Comparison of ENCODE assay signal across 8 cellular contexts in the genomic region with DNA sequence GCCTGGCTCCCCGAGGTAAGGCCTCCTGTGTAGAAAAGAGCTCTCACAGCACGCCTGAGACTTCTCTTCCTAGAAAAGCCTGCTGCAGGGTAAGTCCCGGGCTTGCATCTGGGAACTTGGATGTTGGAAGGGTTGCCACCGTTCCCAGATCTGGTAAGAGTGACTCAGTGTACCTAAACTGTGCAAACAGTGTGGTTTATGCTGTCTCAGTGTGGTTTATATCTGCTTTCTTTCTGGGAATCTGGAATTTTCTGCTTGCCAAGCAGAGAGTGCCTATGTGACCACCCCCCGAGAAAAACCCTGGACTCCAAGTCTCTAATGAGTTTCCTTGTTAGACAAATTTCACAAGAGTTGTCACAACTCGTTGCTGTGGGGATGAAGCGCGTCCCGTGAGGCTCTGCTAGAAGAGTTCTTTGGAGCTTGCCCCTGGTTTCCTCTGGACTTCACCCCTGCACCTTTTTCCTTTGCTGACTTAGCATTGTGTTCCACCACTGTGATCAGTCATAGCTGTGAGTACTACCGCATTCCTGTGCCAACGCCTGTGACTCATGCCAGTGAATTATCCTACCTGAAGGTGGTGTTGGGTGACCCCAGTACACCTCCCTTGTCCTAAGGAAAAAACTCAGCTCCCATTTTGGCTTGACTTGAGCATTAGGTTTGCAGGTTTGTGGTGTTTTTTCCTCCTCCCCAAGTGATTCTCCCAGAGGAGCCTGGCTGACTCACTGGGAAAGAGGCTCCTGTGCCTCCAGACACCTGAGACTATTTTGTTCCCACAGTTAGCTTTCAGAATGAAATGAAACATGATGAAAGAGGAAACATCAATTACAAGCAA. TPM values are rescaled to one million over a fixed set of nuclear protein-coding genes. Genes with fewer than 3 reads are reported as not detected.
DNase-seq lines count a peak whose midpoint lies in the region; ATAC-seq lines count a peak whose summit lies in the region.

No MANE protein-coding gene starts in this region.

- H3K18ac ChIP-seq in mesenchymal stem cell (ENCODE audit: low read depth in 1 of 2, low read length in 2 of 2), result no peak overlapping the region

- intact Hi-C loops in sciatic nerve (cut with DNase I), result no loop called here

- no peak overlapping the region for H2BK120ac ChIP-seq in mesenchymal stem cell (ENCODE audit: low read depth, low read length)

- H3K27me3 ChIP-seq in mesenchymal stem cell (ENCODE audit: control insufficient read depth in 1 of 2, insufficient read depth in 1 of 2, low read length in 2 of 2), result peaks cover 4 to 28% of the 10 kb centered on the region in 2 experiments

- H3K9me3 Mint-ChIP-seq in activated naive CD4-positive, alpha-beta T cell treated with anti-CD3 and anti-CD28 coated beads, Interleukin-2, amount 50 U/mL, for 72 hours, result no peaks in the 10 kb centered on the region

- no peak overlapping the region for H3K4me2 ChIP-seq in mesenchymal stem cell (ENCODE audit: low read length, poor library complexity, severe bottlenecking)

- no peak overlapping the region for H2BK5ac ChIP-seq in mesenchymal stem cell (ENCODE audit: low read depth, low read length, poor library complexity, severe bottlenecking)

- no peak for DNase-seq in activated naive CD4-positive, alpha-beta T cell treated with anti-CD3 and anti-CD28 coated beads, Interleukin-2, amount 50 U/mL, for 72 hours (ENCODE audit: low spot score in 2 of 2)
- no peak for DNase-seq in activated naive CD4-positive, alpha-beta T cell treated with anti-CD3 and anti-CD28 coated beads, Interleukin-2, amount 50 U/mL, for 16 hours
- DNase-seq in MV-4-11 (lab: John Stamatoyannopoulos, UW), result peak; percentile 74
- no peak for DNase-seq in sciatic nerve (ENCODE audit: low spot score)
- no peak for DNase-seq in activated CD4-positive, alpha-beta T cell treated with anti-CD3 and anti-CD28 coated beads for 4 hours
- no peak for DNase-seq in mesenchymal stem cell

- H3K27ac Mint-ChIP-seq in activated naive CD4-positive, alpha-beta T cell treated with anti-CD3 and anti-CD28 coated beads, Interleukin-2, amount 50 U/mL, for 72 hours, result no peak overlapping the region

- H3K4me1 ChIP-seq in mesenchymal stem cell (ENCODE audit: control insufficient read depth, insufficient read depth, low read depth, low read length), result peaks cover 8% of the 10 kb centered on the region

- no peak overlapping the region for H2AK5ac ChIP-seq in mesenchymal stem cell (ENCODE audit: low read length, severe bottlenecking)

- no peaks in the 10 kb centered on the region for H3K36me3 ChIP-seq in mesenchymal stem cell (ENCODE audit: control insufficient read depth in 1 of 2, insufficient read depth in 2 of 2, low read depth in 1 of 2, low read length in 2 of 2)

- no peak overlapping the region for H2AFZ ChIP-seq in mesenchymal stem cell (ENCODE audit: low read depth, low read length)

- no peaks in the 10 kb centered on the region for H3K9me3 ChIP-seq in mesenchymal stem cell (ENCODE audit: control insufficient read depth, low read length)

- WGBS in mesenchymal stem cell, result 79% methylated on average over 11 of the region's 11 CpGs

- no peak overlapping the region for H2BK15ac ChIP-seq in mesenchymal stem cell (ENCODE audit: low read depth, poor library complexity, severe bottlenecking)

- H2BK12ac ChIP-seq in mesenchymal stem cell (ENCODE audit: low read length in 2 of 2), result no peak overlapping the region

- H3K4me3 ChIP-seq in mesenchymal stem cell (ENCODE audit: insufficient read depth in 1 of 2, low read depth in 1 of 2, low read length in 2 of 2), result no peak overlapping the region

- no peak overlapping the region for H3K23ac ChIP-seq in mesenchymal stem cell (ENCODE audit: low read length in 2 of 2)

- peak; percentile 40 to 43 for ATAC-seq in activated naive CD4-positive, alpha-beta T cell treated with anti-CD3 and anti-CD28 coated beads, Interleukin-2, amount 50 U/mL, for 72 hours
- peak; percentile 93 for ATAC-seq in esophagus mucosa
- peak; percentile 40 for ATAC-seq in sciatic nerve
- ATAC-seq in HG03139 (IDR thresholded peaks at IDR 0.05; ENCODE audit: unreplicated experiment), result no peak

- no peak overlapping the region for H3K27ac ChIP-seq in mesenchymal stem cell (ENCODE audit: low read length, poor library complexity, severe bottlenecking)

- H4K91ac ChIP-seq in mesenchymal stem cell (ENCODE audit: low read length), result no peak overlapping the region

- H4K8ac ChIP-seq in mesenchymal stem cell (ENCODE audit: low read length), result no peak overlapping the region

- no peaks in the 10 kb centered on the region for H3K79me1 ChIP-seq in mesenchymal stem cell (replicated peaks; ENCODE audit: low read length, poor library complexity, severe bottlenecking)

- no peak overlapping the region for H3K14ac ChIP-seq in mesenchymal stem cell (ENCODE audit: low read length in 2 of 2)

- H3K36me3 Mint-ChIP-seq in activated naive CD4-positive, alpha-beta T cell treated with anti-CD3 and anti-CD28 coated beads, Interleukin-2, amount 50 U/mL, for 72 hours, result no peaks in the 10 kb centered on the region

- no peak overlapping the region for H3K4ac ChIP-seq in mesenchymal stem cell (ENCODE audit: low read depth in 1 of 2, low read length in 2 of 2)

- no peak overlapping the region for H3K9ac ChIP-seq in mesenchymal stem cell (ENCODE audit: low read length)

RNA-seq across cellular contexts. Expression of gene SLC2A9, which starts 14.5 kb away (rescaled TPM):
- total RNA-seq in activated naive CD4-positive, alpha-beta T cell treated with anti-CD3 and anti-CD28 coated beads, Interleukin-2, amount 50 U/mL, for 72 hours, result 1 to 10 TPM in 1 of 2 donors, under 1 TPM in 1; 0.52 to 1.2 TPM
- total RNA-seq in esophagus mucosa, result 21.5 TPM
- total RNA-seq in sciatic nerve, result 7.4 TPM
- polyA plus RNA-seq in mesenchymal stem cell (2013, experiment 1 of 2), result 0.33 TPM
- polyA plus RNA-seq in mesenchymal stem cell (2013, experiment 2 of 2), result 0.34 TPM
